In the genomic region with DNA sequence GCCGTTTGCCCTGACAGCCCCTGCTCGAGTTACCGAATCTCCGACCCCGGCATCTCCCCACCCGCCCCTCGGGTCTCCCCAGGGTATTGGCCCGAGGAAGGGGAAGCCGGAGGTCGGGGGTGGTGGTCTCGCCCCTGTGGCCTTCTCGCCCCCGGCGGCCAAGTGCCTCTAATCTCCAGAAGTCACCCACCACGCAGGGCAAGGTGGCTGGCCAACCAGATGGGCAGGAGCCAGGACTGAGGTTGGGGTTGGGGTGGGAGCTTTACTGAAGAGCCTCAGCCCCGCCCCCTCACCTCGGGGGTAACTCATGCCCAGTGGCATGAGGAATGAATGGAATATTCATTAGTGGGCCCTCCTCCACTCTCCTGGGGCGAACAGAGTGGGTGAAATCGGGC, we compare ENCODE assay signal across 8 cellular contexts. TPM values are rescaled to one million over a fixed set of nuclear protein-coding genes. Genes with fewer than 3 reads are reported as not detected.
DNase-seq lines count a peak whose midpoint lies in the region; ATAC-seq and TF ChIP-seq lines count a peak whose summit lies in the region.

No MANE protein-coding gene starts in this region.

- no peak for TF ChIP-seq POLR2A in uterus (IDR thresholded peaks at IDR 0.05)

- H3K9me3 ChIP-seq in OCI-LY7 (ENCODE audit: low read length): no peaks in the 10 kb centered on the region
- no peaks in the 10 kb centered on the region for H3K9me3 ChIP-seq in duodenal mucosa (ENCODE audit: control insufficient read depth in 1 of 2, low read length in 2 of 2)
- no peaks in the 10 kb centered on the region for H3K9me3 ChIP-seq in uterus

- no peaks in the 10 kb centered on the region for H3K9me3 Mint-ChIP-seq in activated naive CD4-positive, alpha-beta T cell treated with anti-CD3 and anti-CD28 coated beads for 36 hours
- no peaks in the 10 kb centered on the region for H3K9me3 Mint-ChIP-seq in mesothelial cell of epicardium

- H3K79me2 ChIP-seq in OCI-LY7 (ENCODE audit: insufficient read depth, low read depth, low read length): no peaks in the 10 kb centered on the region

- peaks cover 39% of the 10 kb centered on the region for H3K36me3 ChIP-seq in OCI-LY7 (ENCODE audit: insufficient read depth, low read length)
- H3K36me3 ChIP-seq in duodenal mucosa (ENCODE audit: control insufficient read depth in 1 of 2, insufficient read depth in 2 of 2, low read length in 2 of 2): peaks cover 3 to 31% of the 10 kb centered on the region in 2 donors
- H3K36me3 ChIP-seq in uterus: no peaks in the 10 kb centered on the region

- no peaks in the 10 kb centered on the region for H3K9me2 ChIP-seq in OCI-LY7 (ENCODE audit: insufficient read depth, low read length)

- H4K20me1 ChIP-seq in OCI-LY7 (ENCODE audit: insufficient read depth, low read length): peaks cover 3% of the 10 kb centered on the region; the same call in 1 of the 2 replicates

- H3K4me3 Mint-ChIP-seq in activated naive CD4-positive, alpha-beta T cell treated with anti-CD3 and anti-CD28 coated beads for 36 hours: peak overlapping the region; percentile 71
- H3K4me3 Mint-ChIP-seq in mesothelial cell of epicardium: peak overlapping the region; percentile 73

- POLR2A ChIA-PET in OCI-LY7 (lab: Charles Lee): interaction anchor here (1.2 to 1.4 kb wide), 2 partner anchors 9 to 46 kb away, joined by 4 to 10 read pairs; a partner anchor contains a TSS

- intact Hi-C loops in activated naive CD4-positive, alpha-beta T cell treated with anti-CD3 and anti-CD28 coated beads for 36 hours (cut with micrococcal nuclease): no loop called here
- intact Hi-C loops in OCI-LY7 (cut with micrococcal nuclease; ENCODE audit: unreplicated experiment): no loop called here
- intact Hi-C loops in uterus (cut with DNase I; ENCODE audit: low total_unique reads): no loop called here

- H3K4me3 ChIP-seq in OCI-LY7 (ENCODE audit: low read depth, low read length, poor library complexity, severe bottlenecking): peak overlapping the region; percentile 82
- H3K4me3 ChIP-seq in duodenal mucosa (ENCODE audit: low read depth in 1 of 2, low read length in 2 of 2): peak overlapping the region; percentile 75 to 88
- peak overlapping the region; percentile 35 to 89 for H3K4me3 ChIP-seq in uterus

- H3K27me3 Mint-ChIP-seq in activated naive CD4-positive, alpha-beta T cell treated with anti-CD3 and anti-CD28 coated beads for 36 hours (ENCODE audit: low read depth): no peaks in the 10 kb centered on the region
- H3K27me3 Mint-ChIP-seq in mesothelial cell of epicardium (ENCODE audit: low read depth): no peaks in the 10 kb centered on the region

- peak overlapping the region; percentile 83 to 89 for H3K9ac ChIP-seq in duodenal mucosa (ENCODE audit: low read depth in 1 of 2, low read length in 2 of 2)

- TF ChIP-seq CTCF in OCI-LY7 (conservative IDR thresholded peaks at IDR 0.05; ENCODE audit: low read length): no peak
- TF ChIP-seq CTCF in mesothelial cell of epicardium (IDR thresholded peaks at IDR 0.05; ENCODE audit: unreplicated experiment): no peak
- no peak for TF ChIP-seq CTCF in uterus (IDR thresholded peaks at IDR 0.05)

- H3K36me3 Mint-ChIP-seq in activated naive CD4-positive, alpha-beta T cell treated with anti-CD3 and anti-CD28 coated beads for 36 hours (ENCODE audit: low read depth): peaks cover 15% of the 10 kb centered on the region
- H3K36me3 Mint-ChIP-seq in mesothelial cell of epicardium: peaks cover 7% of the 10 kb centered on the region

- H3K4me2 ChIP-seq in OCI-LY7 (ENCODE audit: low read length): peak overlapping the region; percentile 91

- CTCF ChIA-PET in activated naive CD4-positive, alpha-beta T cell treated with anti-CD3 and anti-CD28 coated beads for 36 hours (lab: Charles Lee): interaction anchor here (3.9 kb wide), 1 partner anchor 11 kb away, joined by 33 read pairs; a partner anchor contains a TSS
- CTCF ChIA-PET in OCI-LY7 (lab: Charles Lee; ENCODE audit: unreplicated experiment): no interaction called here

- H2AFZ ChIP-seq in OCI-LY7 (ENCODE audit: low read length): peak overlapping the region; percentile 53; the same call in 1 of the 2 replicates

- H3K4me1 Mint-ChIP-seq in activated naive CD4-positive, alpha-beta T cell treated with anti-CD3 and anti-CD28 coated beads for 36 hours (ENCODE audit: low read depth): peaks cover 23% of the 10 kb centered on the region
- H3K4me1 Mint-ChIP-seq in mesothelial cell of epicardium: peaks cover 18% of the 10 kb centered on the region

- H3K27ac ChIP-seq in OCI-LY7 (ENCODE audit: low read depth, low read length, poor library complexity, severe bottlenecking) (no peak overlapping the region), duodenal mucosa (ENCODE audit: low read depth, low read length) (peak overlapping the region; percentile 87), uterus (no peak overlapping the region)

- H3K27me3 ChIP-seq in duodenal mucosa (ENCODE audit: control insufficient read depth in 1 of 2, insufficient read depth in 2 of 2, low read length in 2 of 2) (no peaks in the 10 kb centered on the region), uterus (no peaks in the 10 kb centered on the region)

- ATAC-seq in GM21737 (IDR thresholded peaks at IDR 0.05; ENCODE audit: unreplicated experiment): no peak

- DNase-seq in activated naive CD4-positive, alpha-beta T cell treated with anti-CD3 and anti-CD28 coated beads for 36 hours: no peak
- no peak for DNase-seq in activated naive CD4-positive, alpha-beta T cell (lab: John Stamatoyannopoulos, UW)
- DNase-seq in OCI-LY7 (ENCODE audit: low spot score): no peak
- no peak for DNase-seq in mesothelial cell of epicardium (ENCODE audit: low spot score in 2 of 2, unreplicated experiment in 2 of 2)
- DNase-seq in uterus: no peak
- DNase-seq in germinal center (ENCODE audit: low spot score): no peak

- BruUV-seq in OCI-LY7 (replicated peaks; lab: Mats Ljungman, UMichigan): no TSS peak

- H3K27ac Mint-ChIP-seq in activated naive CD4-positive, alpha-beta T cell treated with anti-CD3 and anti-CD28 coated beads for 36 hours: no peak overlapping the region
- peak overlapping the region; percentile 76 for H3K27ac Mint-ChIP-seq in mesothelial cell of epicardium

- H3K4me1 ChIP-seq in OCI-LY7 (ENCODE audit: insufficient read depth, low read length, poor library complexity, severe bottlenecking) (peaks cover 19% of the 10 kb centered on the region), duodenal mucosa (ENCODE audit: control insufficient read depth in 1 of 2, insufficient read depth in 2 of 2, low read length in 2 of 2) (peaks cover 39 to 53% of the 10 kb centered on the region in 2 donors), uterus (peaks cover 0 to 10% of the 10 kb centered on the region in 2 donors)

RNA-seq across cellular contexts. Expression of a gene that starts 0.6 kb away (rescaled TPM):
- 1 to 10 TPM; 8.4 to 9.8 TPM for total RNA-seq in activated naive CD4-positive, alpha-beta T cell treated with anti-CD3 and anti-CD28 coated beads for 36 hours
- total RNA-seq in OCI-LY7 (2014; rRNA removed; shearing (Covaris generic)): 9.4 and 13.9 TPM in 2 replicates
- total RNA-seq in OCI-LY7 (2022): 5.1 and 7.2 TPM in 2 replicates
- 14.9 to 17.3 TPM (median 15.0 TPM) in 3 replicates for total RNA-seq in mesothelial cell of epicardium
- total RNA-seq in uterus: 10 to 100 TPM in 1 of 4 donors, 1 to 10 TPM in 3; 1.8 to 22.8 (median 6.2) TPM

RNA-seq across cellular contexts. Expression of a gene that starts 9.1 kb away (rescaled TPM):
- total RNA-seq in activated naive CD4-positive, alpha-beta T cell treated with anti-CD3 and anti-CD28 coated beads for 36 hours: 10 to 100 TPM; 11.0 to 11.3 TPM
- 20.9 and 22.5 TPM in 2 replicates for total RNA-seq in OCI-LY7 (2014; rRNA removed; shearing (Covaris generic))
- total RNA-seq in OCI-LY7 (2022) (18.6 and 22.6 TPM in 2 replicates), mesothelial cell of epicardium (5.1 to 5.6 TPM (median 5.4 TPM) in 3 replicates), uterus (1 to 10 TPM in 3 of 4 donors, not detected in 1; 3.7 to 8.5 (median 4.6) TPM)

RNA-seq across cellular contexts. Expression of a gene that starts 47.6 kb away (rescaled TPM):
- 10 to 100 TPM; 96.2 to 99.9 TPM for total RNA-seq in activated naive CD4-positive, alpha-beta T cell treated with anti-CD3 and anti-CD28 coated beads for 36 hours
- 66.5 and 76.1 TPM in 2 replicates for total RNA-seq in OCI-LY7 (2014; rRNA removed; shearing (Covaris generic))
- total RNA-seq in OCI-LY7 (2022) (115 and 123 TPM in 2 replicates), mesothelial cell of epicardium (67.5 to 71.2 TPM (median 69.8 TPM) in 3 replicates), uterus (10 to 100 TPM; 24.6 to 93.0 (median 51.9) TPM)

RNA-seq across cellular contexts. Expression of a gene that starts 57.5 kb away (rescaled TPM):
- total RNA-seq in activated naive CD4-positive, alpha-beta T cell treated with anti-CD3 and anti-CD28 coated beads for 36 hours: 10 to 100 TPM; 10.6 to 11.3 TPM
- 4.6 and 5.6 TPM in 2 replicates for total RNA-seq in OCI-LY7 (2014; rRNA removed; shearing (Covaris generic))
- total RNA-seq in OCI-LY7 (2022) (15.3 and 17.3 TPM in 2 replicates), mesothelial cell of epicardium (8.8 to 10.0 TPM (median 9.3 TPM) in 3 replicates), uterus (10 to 100 TPM in 2 of 4 donors, 1 to 10 TPM in 1, not detected in 1; 8.6 to 12.9 (median 11.0) TPM)

RNA-seq across cellular contexts. Expression of a gene that starts 57.6 kb away (rescaled TPM):
- total RNA-seq in activated naive CD4-positive, alpha-beta T cell treated with anti-CD3 and anti-CD28 coated beads for 36 hours: 100 to 1,000 TPM in 1 of 2 experiments, 10 to 100 TPM in 1; 99.6 to 107 TPM
- total RNA-seq in OCI-LY7 (2014; rRNA removed; shearing (Covaris generic)): 109 and 124 TPM in 2 replicates
- total RNA-seq in OCI-LY7 (2022) (154 and 169 TPM in 2 replicates), mesothelial cell of epicardium (77.3 to 82.8 TPM (median 82.4 TPM) in 3 replicates), uterus (10 to 100 TPM in 3 of 4 donors, 1 to 10 TPM in 1; 7.9 to 69.7 (median 48.5) TPM)
